10 cellular contexts compared by ENCODE assay signal in genomic region chr10:230758-231157, GRCh38.
DNase-seq lines count a peak whose midpoint lies in the region; TF ChIP-seq lines count a peak whose summit lies in the region.
"Had no signal": no experiment of that assay in that cellular context is flagged by ENCODE, and none has a peak within 500 bp of the region (broad histone marks: within the 10 kb centered on the region; RNA-seq: fewer than 3 reads in every experiment).

No MANE protein-coding gene starts in this region.

- H3K4me3 ChIP-seq in MM.1S (ENCODE audit: low read length) (no peak overlapping the region), dorsolateral prefrontal cortex (no peak overlapping the region)

- intact Hi-C loops in dorsolateral prefrontal cortex (cut with DNase I), result no loop called here

- H3K36me3 Mint-ChIP-seq in osteocyte (ENCODE audit: unreplicated experiment), result peaks cover 8% of the 10 kb centered on the region
- H3K36me3 Mint-ChIP-seq: activated naive CD8-positive, alpha-beta T cell had no signal

- DNase-seq in NCI-H1105 treated with DMSO at 0.1 percent for 48 hours (lab: John Stamatoyannopoulos, UW), result peak; percentile 3
- DNase-seq in NCI-H1105 (lab: John Stamatoyannopoulos, UW), result no peak
- no peak for DNase-seq in MM.1S
- no peak for DNase-seq in dorsolateral prefrontal cortex
- DNase-seq in osteocyte (ENCODE audit: extremely low spot score, unreplicated experiment), result no peak
- DNase-seq in AG08395 (ENCODE audit: low spot score), result no peak
- DNase-seq in GM13976 (ENCODE audit: low spot score), result no peak
- no peak for DNase-seq in UCSD-AML1 (lab: John Stamatoyannopoulos, UW; ENCODE audit: unreplicated experiment)
- DNase-seq: NCI-H345 had no signal

- no peak overlapping the region for H3K4me2 ChIP-seq in MM.1S (ENCODE audit: low read depth, low read length)

- no peaks in the 10 kb centered on the region for H3K9me3 ChIP-seq in MM.1S (replicated peaks; ENCODE audit: insufficient read depth, low read length)

- H3K4me1 Mint-ChIP-seq in osteocyte (ENCODE audit: unreplicated experiment), result peaks cover 6% of the 10 kb centered on the region

- H3K27ac ChIP-seq in MM.1S (ENCODE audit: low read length), result no peak overlapping the region
- no peak overlapping the region for H3K27ac ChIP-seq in dorsolateral prefrontal cortex

- H3K4me1 ChIP-seq in MM.1S (ENCODE audit: low read length), result no peaks in the 10 kb centered on the region

- H3K27ac Mint-ChIP-seq in osteocyte (ENCODE audit: unreplicated experiment), result no peak overlapping the region
- H3K27ac Mint-ChIP-seq: activated naive CD8-positive, alpha-beta T cell had no signal

- TF ChIP-seq CTCF in MM.1S (IDR thresholded peaks at IDR 0.05; ENCODE audit: low read length), result peak; percentile 23
- TF ChIP-seq CTCF in dorsolateral prefrontal cortex (IDR thresholded peaks at IDR 0.05 in 54 of 56, conservative IDR thresholded peaks at IDR 0.05 in 2 of 56; ENCODE audit: low read depth in 1 of 56, partially characterized antibody in 56 of 56), result peak in 35 of 56 donors; percentile 6 to 53 (median 25)
- peak; percentile 50 for TF ChIP-seq CTCF in osteocyte (IDR thresholded peaks at IDR 0.05)
- no peak for TF ChIP-seq CTCF in GM13976 (IDR thresholded peaks at IDR 0.05; ENCODE audit: borderline replicate concordance, control extremely low read depth, extremely low read depth, insufficient read depth, missing control alignments)

- no peak overlapping the region for H3K9ac ChIP-seq in MM.1S (ENCODE audit: low read length)

- H3K9me2 ChIP-seq in MM.1S (replicated peaks; ENCODE audit: insufficient read depth, low read length), result no peaks in the 10 kb centered on the region

- in situ Hi-C loops in GM13976 (cut with MboI; ENCODE audit: low sequenced_read_pairs, unreplicated experiment), result no loop called here

- no peaks in the 10 kb centered on the region for H3K79me2 ChIP-seq in MM.1S (ENCODE audit: low read length)

- no peaks in the 10 kb centered on the region for H3K27me3 ChIP-seq in MM.1S (replicated peaks; ENCODE audit: insufficient read depth, low read length)
- no peaks in the 10 kb centered on the region for H3K27me3 ChIP-seq in dorsolateral prefrontal cortex

- H3F3A ChIP-seq in MM.1S (ENCODE audit: insufficient read depth, low read length), result no peaks in the 10 kb centered on the region

- no peak overlapping the region for H2AFZ ChIP-seq in MM.1S (ENCODE audit: low read length)

- H3K9me3 Mint-ChIP-seq in osteocyte (ENCODE audit: unreplicated experiment), result no peaks in the 10 kb centered on the region

- H3K27me3 Mint-ChIP-seq in osteocyte (ENCODE audit: unreplicated experiment), result no peaks in the 10 kb centered on the region
- H3K27me3 Mint-ChIP-seq: activated naive CD8-positive, alpha-beta T cell had no signal

- H3K4me3 Mint-ChIP-seq in osteocyte (ENCODE audit: unreplicated experiment), result no peak overlapping the region
- H3K4me3 Mint-ChIP-seq: activated naive CD8-positive, alpha-beta T cell had no signal

- H4K20me1 ChIP-seq in MM.1S (ENCODE audit: insufficient read depth, low read length), result no peaks in the 10 kb centered on the region

- H3K36me3 ChIP-seq in MM.1S (replicated peaks; ENCODE audit: insufficient read depth, low read length), result no peaks in the 10 kb centered on the region
